2 cellular contexts compared by ENCODE assay signal in the genomic region with DNA sequence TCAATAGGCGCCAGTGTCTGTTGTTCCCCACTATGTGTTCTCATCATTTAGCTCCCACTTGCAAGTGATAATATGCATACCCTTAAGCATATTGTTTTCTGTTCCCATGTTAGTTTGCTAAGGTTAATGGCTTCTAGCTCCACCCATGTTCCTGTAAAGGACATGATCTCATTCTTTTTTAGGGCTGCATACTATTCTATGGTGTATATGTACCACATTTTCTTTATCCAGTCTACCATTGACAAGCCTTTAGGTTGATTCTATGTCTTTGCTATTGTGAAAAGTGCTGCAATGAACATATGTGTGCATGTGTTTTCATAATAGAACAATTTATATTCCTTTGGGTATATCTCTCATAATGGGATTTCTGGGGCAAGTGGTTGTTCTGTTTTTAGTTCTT.
TF ChIP-seq lines count a peak whose summit lies in the region.

No MANE protein-coding gene starts in this region.

TF ChIP-seq in SK-N-SH treated with all-trans-retinoic acid at 6 μM for 48 hours, 23 proteins besides CTCF, POLR2A, EP300 and RAD21 (continued from another document):
- TF ChIP-seq, protein P1, sequence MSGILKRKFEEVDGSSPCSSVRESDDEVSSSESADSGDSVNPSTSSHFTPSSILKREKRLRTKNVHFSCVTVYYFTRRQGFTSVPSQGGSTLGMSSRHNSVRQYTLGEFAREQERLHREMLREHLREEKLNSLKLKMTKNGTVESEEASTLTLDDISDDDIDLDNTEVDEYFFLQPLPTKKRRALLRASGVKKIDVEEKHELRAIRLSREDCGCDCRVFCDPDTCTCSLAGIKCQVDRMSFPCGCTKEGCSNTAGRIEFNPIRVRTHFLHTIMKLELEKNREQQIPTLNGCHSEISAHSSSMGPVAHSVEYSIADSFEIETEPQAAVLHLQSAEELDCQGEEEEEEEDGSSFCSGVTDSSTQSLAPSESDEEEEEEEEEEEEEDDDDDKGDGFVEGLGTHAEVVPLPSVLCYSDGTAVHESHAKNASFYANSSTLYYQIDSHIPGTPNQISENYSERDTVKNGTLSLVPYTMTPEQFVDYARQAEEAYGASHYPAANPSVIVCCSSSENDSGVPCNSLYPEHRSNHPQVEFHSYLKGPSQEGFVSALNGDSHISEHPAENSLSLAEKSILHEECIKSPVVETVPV (CRISPR knock-in tag; IDR thresholded peaks at IDR 0.05) = no peak
- no peak for TF ChIP-seq ZNF565 (CRISPR knock-in tag; conservative IDR thresholded peaks at IDR 0.05; ENCODE audit: low read depth)

TF ChIP-seq in SK-N-SH, 30 proteins besides CTCF, POLR2A, EP300 and RAD21 (continued from another document):
- TF ChIP-seq MAX (IDR thresholded peaks at IDR 0.05; ENCODE audit: low read depth) (no peak), MXI1 (IDR thresholded peaks at IDR 0.05; ENCODE audit: low read depth, low read length) (no peak), GABPA (IDR thresholded peaks at IDR 0.05; ENCODE audit: low read depth) (no peak)
